19 cellular contexts compared by ENCODE assay signal in the genomic region with DNA sequence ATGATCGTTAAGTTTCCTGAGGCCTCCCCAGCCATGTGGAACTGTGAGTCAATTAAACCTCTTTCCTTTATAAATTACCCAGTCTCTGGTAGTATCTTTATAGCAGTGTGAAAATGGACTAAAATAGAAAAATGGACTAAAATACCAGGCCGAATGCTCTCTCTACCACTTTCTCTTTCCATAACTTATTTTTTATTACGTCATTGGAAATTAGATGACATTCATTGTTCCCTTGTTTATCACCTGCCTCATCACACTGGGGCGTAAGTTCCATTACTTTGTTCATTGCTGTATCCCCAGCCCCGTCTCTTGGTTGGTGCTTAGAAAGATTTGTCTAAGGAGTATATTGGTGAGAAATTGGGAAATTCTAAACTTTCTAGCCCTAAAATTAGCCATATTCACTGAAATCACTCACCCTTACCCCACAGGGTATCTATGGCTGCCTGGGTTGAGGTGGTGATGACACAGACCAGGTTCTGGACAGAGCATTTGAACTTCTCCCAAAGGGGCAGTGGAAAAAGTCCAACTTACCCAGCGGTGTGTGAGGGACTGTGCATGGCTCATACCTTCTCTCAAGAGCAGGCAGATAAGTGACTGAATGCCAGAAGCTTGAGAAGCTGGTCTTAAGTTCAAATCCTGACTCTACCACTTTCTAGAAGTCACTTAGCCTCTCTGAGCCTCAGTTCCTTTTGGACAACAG.
"Had no signal": no experiment of that assay in that cellular context is flagged by ENCODE, and none has a peak within 500 bp of the region (broad histone marks: within the 10 kb centered on the region; RNA-seq: fewer than 3 reads in every experiment).

No MANE protein-coding gene starts in this region.

- H3K9me3 ChIP-seq: left lung, prostate gland, sigmoid colon had no signal

- ATAC-seq: left lung; natural killer cell treated with Interleukin-12 subunit alpha and Interleukin-12 subunit beta and Interleukin-15 and Interleukin-18, amount 100 ng/mL, for 72 hours had no signal

- H3K27ac Mint-ChIP-seq: natural killer cell treated with Interleukin-12 subunit alpha and Interleukin-12 subunit beta and Interleukin-15 and Interleukin-18, amount 100 ng/mL, for 72 hours had no signal

- H3K9ac ChIP-seq: parathyroid adenoma had no signal

- H3K79me2 ChIP-seq: parathyroid adenoma had no signal

- H3K36me3 Mint-ChIP-seq: natural killer cell treated with Interleukin-12 subunit alpha and Interleukin-12 subunit beta and Interleukin-15 and Interleukin-18, amount 100 ng/mL, for 72 hours had no signal

- H3K36me3 ChIP-seq: left lung, prostate gland, sigmoid colon had no signal

- H3K4me3 Mint-ChIP-seq: natural killer cell treated with Interleukin-12 subunit alpha and Interleukin-12 subunit beta and Interleukin-15 and Interleukin-18, amount 100 ng/mL, for 72 hours had no signal

- FAIRE-seq: colon, frontal cortex, urothelium cell line had no signal

- H2AFZ ChIP-seq: parathyroid adenoma had no signal

- DNase-seq: cerebellar nuclear complex; dermis blood vessel endothelial cell; effector CD4-positive, alpha-beta T cell; islet precursor cell; left lung; mesenchymal stem cell; midbrain; occipital lobe; stimulated activated naive CD4-positive, alpha-beta T cell treated with Interleukin-2 at 50 U/mL for 16 hours; trophoblast cell had no signal

- H3K9me3 Mint-ChIP-seq: natural killer cell treated with Interleukin-12 subunit alpha and Interleukin-12 subunit beta and Interleukin-15 and Interleukin-18, amount 100 ng/mL, for 72 hours had no signal

- H3K4me1 ChIP-seq: left lung, parathyroid adenoma, prostate gland, sigmoid colon had no signal

- H3K4me3 ChIP-seq: left lung, lung, prostate gland, sigmoid colon, skin epidermis had no signal

- H3K27ac ChIP-seq: left lung, parathyroid adenoma, prostate gland, sigmoid colon, skin epidermis had no signal

- H3K27me3 ChIP-seq: left lung, sigmoid colon had no signal

- H3K27me3 Mint-ChIP-seq: natural killer cell treated with Interleukin-12 subunit alpha and Interleukin-12 subunit beta and Interleukin-15 and Interleukin-18, amount 100 ng/mL, for 72 hours had no signal
